13 cellular contexts compared by ENCODE assay signal in genomic region chr17:28626818-28627217, GRCh38.
"Had no signal": no experiment of that assay in that cellular context is flagged by ENCODE, and none has a peak within 500 bp of the region (broad histone marks: within the 10 kb centered on the region; RNA-seq: fewer than 3 reads in every experiment).

No MANE protein-coding gene starts in this region.

- H3K9me3 Mint-ChIP-seq: activated CD4-positive, alpha-beta T cell treated with anti-CD3 and anti-CD28 coated beads, Interleukin-2, amount 10 ng/mL, durations not matched to agents 24 days and 14 days; naive thymus-derived CD8-positive, alpha-beta T cell had no signal

- H3K27me3 ChIP-seq: body of pancreas, right atrium auricular region had no signal

- H3K4me1 ChIP-seq: lower lobe of right lung, prostate gland had no signal

- H3K27ac ChIP-seq: body of pancreas, lower lobe of right lung, prostate gland, right atrium auricular region, skin epidermis had no signal

- H3K9me3 ChIP-seq: body of pancreas, lower lobe of right lung, prostate gland, right atrium auricular region had no signal

- H3K4me3 ChIP-seq: body of pancreas, lower lobe of right lung, prostate gland, right atrium auricular region, skin epidermis had no signal

- H3K27me3 Mint-ChIP-seq: activated CD4-positive, alpha-beta T cell treated with anti-CD3 and anti-CD28 coated beads, Interleukin-2, amount 10 ng/mL, durations not matched to agents 24 days and 14 days; naive thymus-derived CD8-positive, alpha-beta T cell had no signal

- H3K4me3 Mint-ChIP-seq: activated CD4-positive, alpha-beta T cell treated with anti-CD3 and anti-CD28 coated beads, Interleukin-2, amount 10 ng/mL, durations not matched to agents 24 days and 14 days; activated CD8-positive, alpha-beta T cell treated with anti-CD3 and anti-CD28 coated beads, Interleukin-2, amount 10 ng/mL, durations not matched to agents 7 days and 5 days; naive thymus-derived CD8-positive, alpha-beta T cell had no signal

- DNase-seq: activated CD4-positive, alpha-beta T cell treated with anti-CD3 and anti-CD28 coated beads, Interleukin-2, amount 10 ng/mL, durations not matched to agents 24 days and 14 days; activated CD8-positive, alpha-beta T cell treated with anti-CD3 and anti-CD28 coated beads, Interleukin-2, amount 10 ng/mL, durations not matched to agents 7 days and 5 days; activated naive CD4-positive, alpha-beta T cell treated with Interleukin-2 at 50 U/mL for 16 hours; body of pancreas; left cardiac atrium; lower lobe of right lung; naive thymus-derived CD8-positive, alpha-beta T cell; stimulated activated CD4-positive, alpha-beta T cell treated with anti-CD3 and anti-CD28 coated beads, Interleukin-15, amount 100 ng/mL, for 24 hours; stimulated activated CD4-positive, alpha-beta T cell treated with anti-CD3 and anti-CD28 coated beads, Interleukin-2, amount 100 ng/mL, for 48 hours; T1000 had no signal

- ATAC-seq: activated CD8-positive, alpha-beta T cell treated with anti-CD3 and anti-CD28 coated beads, Interleukin-2, amount 10 ng/mL, durations not matched to agents 7 days and 5 days; body of pancreas; left cardiac atrium; lower lobe of right lung; naive thymus-derived CD8-positive, alpha-beta T cell had no signal
